In genomic region chr20:38392356-38392755, GRCh38 we compare ENCODE assay signal across 1 cellular context.
TF ChIP-seq lines count a peak whose summit lies in the region.

No MANE protein-coding gene starts in this region.

TF ChIP-seq in HEK293T, 16 proteins besides CTCF, POLR2A, EP300 and RAD21 (continued from another document):
- TF ChIP-seq CTBP1 (IDR thresholded peaks at IDR 0.05; ENCODE audit: borderline replicate concordance) (no peak), SP1 (IDR thresholded peaks at IDR 0.05) (no peak), BHLHE40 (IDR thresholded peaks at IDR 0.05; ENCODE audit: borderline replicate concordance) (no peak), FOXK2 (IDR thresholded peaks at IDR 0.05) (no peak)
